10 cellular contexts compared by ENCODE assay signal in the genomic region with DNA sequence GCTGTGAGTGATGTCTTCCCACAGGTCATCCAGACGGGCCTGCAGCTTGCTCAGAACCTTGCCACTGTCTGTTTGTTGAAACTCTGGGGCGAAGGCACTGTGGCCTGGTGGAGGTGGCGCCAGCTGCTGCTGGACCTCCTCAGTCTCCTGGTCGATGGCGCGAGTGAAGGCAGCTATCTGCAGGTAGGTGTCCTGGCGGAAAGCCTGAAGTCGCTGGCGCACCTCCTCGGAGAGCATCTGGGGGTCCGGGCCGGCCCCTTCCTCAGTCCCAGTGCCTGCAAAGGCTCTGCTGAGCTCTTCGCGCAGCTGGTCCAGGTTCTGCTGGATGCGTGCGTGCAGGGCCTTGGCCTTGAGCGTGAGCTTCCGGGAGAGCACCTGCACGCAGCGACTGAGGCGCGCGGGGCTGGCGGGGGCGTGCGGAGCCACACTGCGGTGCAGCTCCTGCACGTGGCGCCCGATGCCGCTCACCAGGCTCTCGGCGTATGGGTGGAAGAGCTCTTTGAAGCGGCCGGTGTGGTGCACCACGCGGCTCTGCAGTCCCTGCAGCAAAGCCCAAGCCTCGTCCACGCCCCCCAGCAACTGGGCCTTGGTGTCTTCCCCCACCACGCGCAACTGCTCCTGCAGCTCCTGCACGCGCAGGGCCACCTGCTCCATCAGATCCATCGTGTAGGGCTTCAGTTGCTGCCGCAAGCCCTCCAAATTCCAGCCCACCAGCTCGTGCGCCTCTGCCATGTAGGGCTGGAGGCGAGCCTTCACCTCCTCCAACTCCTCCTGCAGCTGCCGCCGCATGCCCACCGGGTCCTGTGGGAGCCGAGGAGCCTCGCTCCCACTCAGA. TPM values are rescaled to one million over a fixed set of nuclear protein-coding genes. Genes with fewer than 3 reads are reported as not detected.
"Had no signal": no experiment of that assay in that cellular context is flagged by ENCODE, and none has a peak within 500 bp of the region (broad histone marks: within the 10 kb centered on the region; RNA-seq: fewer than 3 reads in every experiment).

No MANE protein-coding gene starts in this region.

- H3K36me3 ChIP-seq: colonic mucosa had no signal

- H3K27ac ChIP-seq: adrenal gland, colonic mucosa, heart left ventricle, left lung, sigmoid colon, upper lobe of left lung had no signal

- H3K4me3 Mint-ChIP-seq: activated CD8-positive, alpha-beta T cell treated with anti-CD3 and anti-CD28 coated beads for 36 hours had no signal

- H3K27me3 ChIP-seq: adrenal gland, colonic mucosa, heart left ventricle, left lung, sigmoid colon, upper lobe of left lung had no signal

- H3K9me3 Mint-ChIP-seq: activated CD8-positive, alpha-beta T cell treated with anti-CD3 and anti-CD28 coated beads for 36 hours; activated T-cell treated with anti-CD3 and anti-CD28 coated beads, Interleukin-2, amount 50 U/mL, for 72 hours had no signal

- H3K4me3 ChIP-seq: adrenal gland, colonic mucosa, left lung had no signal

- H3K9me3 ChIP-seq: adrenal gland, colonic mucosa, heart left ventricle, left lung, sigmoid colon, upper lobe of left lung had no signal

- H3K27me3 Mint-ChIP-seq: activated CD8-positive, alpha-beta T cell treated with anti-CD3 and anti-CD28 coated beads for 36 hours had no signal

- H3K27ac Mint-ChIP-seq: activated CD8-positive, alpha-beta T cell treated with anti-CD3 and anti-CD28 coated beads for 36 hours; activated T-cell treated with anti-CD3 and anti-CD28 coated beads, Interleukin-2, amount 50 U/mL, for 72 hours; progenitor cell of endocrine pancreas had no signal

RNA-seq across cellular contexts. Expression of gene APOA5, which starts 1.3 kb away (rescaled TPM):
- total RNA-seq: activated CD8-positive, alpha-beta T cell treated with anti-CD3 and anti-CD28 coated beads for 36 hours; activated T-cell treated with anti-CD3 and anti-CD28 coated beads, Interleukin-2, amount 50 U/mL, for 72 hours; heart left ventricle; left lung; mesenteric fat pad; progenitor cell of endocrine pancreas; sigmoid colon had no signal
- polyA plus RNA-seq: adrenal gland, heart left ventricle, sigmoid colon had no signal

RNA-seq across cellular contexts. Expression of gene APOA4, which starts 32.7 kb away (rescaled TPM):
- total RNA-seq: activated CD8-positive, alpha-beta T cell treated with anti-CD3 and anti-CD28 coated beads for 36 hours; activated T-cell treated with anti-CD3 and anti-CD28 coated beads, Interleukin-2, amount 50 U/mL, for 72 hours; adrenal gland; colonic mucosa; heart left ventricle; left lung; progenitor cell of endocrine pancreas; sigmoid colon; upper lobe of left lung had no signal

RNA-seq across cellular contexts. Expression of gene APOC3, which starts 39.3 kb away (rescaled TPM):
- total RNA-seq: activated CD8-positive, alpha-beta T cell treated with anti-CD3 and anti-CD28 coated beads for 36 hours; activated T-cell treated with anti-CD3 and anti-CD28 coated beads, Interleukin-2, amount 50 U/mL, for 72 hours; left lung; sigmoid colon had no signal
- polyA plus RNA-seq: heart left ventricle had no signal
